Comparison of ENCODE assay signal across 8 cellular contexts in genomic region chr6:135182993-135183531, GRCh38. TPM values are rescaled to one million over a fixed set of nuclear protein-coding genes. Genes with fewer than 3 reads are reported as not detected.
A peak's percentile ranks its signal among the peaks of the same experiment; 100 is the strongest.
DNase-seq lines count a peak whose midpoint lies in the region; ATAC-seq and TF ChIP-seq lines count a peak whose summit lies in the region.

No MANE protein-coding gene starts in this region.

- H3K9ac ChIP-seq in ES-I3 (ENCODE audit: low read depth, low read length): peak overlapping the region; percentile 89
- peak overlapping the region; percentile 88 for H3K9ac ChIP-seq in KMS-11

- H3K4me2 ChIP-seq in KMS-11: peak overlapping the region; percentile 76

- H3K27ac ChIP-seq in KMS-11 (peak overlapping the region; percentile 93), VCaP (peak overlapping the region; percentile 34; the same call in 1 of the 2 replicates)

- peak overlapping the region; percentile 65 for H3K27ac Mint-ChIP-seq in stimulated activated memory B cell treated with anti-CD40 and anti-IgM and Interleukin-4, amounts not matched to agents 10 μg/mL and 1 μg/mL and 100 μg/mL, for 72 hours

- H3K4me1 ChIP-seq in ES-I3 (ENCODE audit: insufficient read depth, low read length): no peaks in the 10 kb centered on the region
- H3K4me1 ChIP-seq in KMS-11 (ENCODE audit: low read depth, poor library complexity, severe bottlenecking): peaks cover 41% of the 10 kb centered on the region
- peaks cover 32% of the 10 kb centered on the region for H3K4me1 ChIP-seq in mononuclear cell (ENCODE audit: insufficient read depth, low read length)

- H3K36me3 Mint-ChIP-seq in stimulated activated memory B cell treated with anti-CD40 and anti-IgM and Interleukin-4, amounts not matched to agents 10 μg/mL and 1 μg/mL and 100 μg/mL, for 72 hours: peaks cover 6% of the 10 kb centered on the region

- H3K4me3 Mint-ChIP-seq in stimulated activated memory B cell treated with anti-CD40 and anti-IgM and Interleukin-4, amounts not matched to agents 10 μg/mL and 1 μg/mL and 100 μg/mL, for 72 hours: peak overlapping the region; percentile 91

- peaks cover 10% of the 10 kb centered on the region for H3K27me3 Mint-ChIP-seq in stimulated activated memory B cell treated with anti-CD40 and anti-IgM and Interleukin-4, amounts not matched to agents 10 μg/mL and 1 μg/mL and 100 μg/mL, for 72 hours

- H3K9me3 ChIP-seq in ES-I3 (ENCODE audit: control insufficient read depth, insufficient read depth, low read length) (no peaks in the 10 kb centered on the region), mononuclear cell (ENCODE audit: low read depth, low read length) (no peaks in the 10 kb centered on the region)

- H3K36me3 ChIP-seq in ES-I3 (ENCODE audit: insufficient read depth, low read length) (no peaks in the 10 kb centered on the region), KMS-11 (ENCODE audit: insufficient read depth) (peaks cover 6% of the 10 kb centered on the region; the same call in 1 of the 2 replicates)

- TF ChIP-seq CTCF in KMS-11 (conservative IDR thresholded peaks at IDR 0.05; ENCODE audit: low read depth, low read length): no peak
- no peak for TF ChIP-seq CTCF in VCaP (conservative IDR thresholded peaks at IDR 0.05)

- H2AFZ ChIP-seq in KMS-11 (ENCODE audit: low read depth): peak overlapping the region; percentile 27

- no peaks in the 10 kb centered on the region for H3K9me3 Mint-ChIP-seq in stimulated activated memory B cell treated with anti-CD40 and anti-IgM and Interleukin-4, amounts not matched to agents 10 μg/mL and 1 μg/mL and 100 μg/mL, for 72 hours

- peaks cover 57% of the 10 kb centered on the region for H3K79me2 ChIP-seq in KMS-11 (ENCODE audit: insufficient read depth, low read depth)

- H3K27me3 ChIP-seq in KMS-11 (ENCODE audit: insufficient read depth, low read depth): no peaks in the 10 kb centered on the region
- H3K27me3 ChIP-seq in mononuclear cell (ENCODE audit: insufficient read depth, low read length): no peaks in the 10 kb centered on the region

- ATAC-seq in GM21723 (IDR thresholded peaks at IDR 0.05; ENCODE audit: unreplicated experiment): peak; percentile 51
- ATAC-seq in stimulated activated memory B cell treated with anti-CD40 and anti-IgM and Interleukin-4, amounts not matched to agents 10 μg/mL and 1 μg/mL and 100 μg/mL, for 72 hours: peak; percentile 71

- H3K4me3 ChIP-seq in KMS-11 (IDR thresholded peaks at IDR 0.05; ENCODE audit: insufficient read depth, low read depth, low read length): no peak overlapping the region
- H3K4me3 ChIP-seq in mononuclear cell (ENCODE audit: low read length): peak overlapping the region; percentile 78

- peaks cover 13% of the 10 kb centered on the region for H3K4me1 Mint-ChIP-seq in stimulated activated memory B cell treated with anti-CD40 and anti-IgM and Interleukin-4, amounts not matched to agents 10 μg/mL and 1 μg/mL and 100 μg/mL, for 72 hours

- H4K20me1 ChIP-seq in KMS-11 (ENCODE audit: insufficient read depth): no peaks in the 10 kb centered on the region

- DNase-seq in central memory CD4-positive, alpha-beta T cell: peak; percentile 41
- DNase-seq in A172 (ENCODE audit: low spot score): no peak

RNA-seq across cellular contexts. Expression of gene MYB, which starts 2.0 kb away (rescaled TPM):
- total RNA-seq in mononuclear cell: 4.8 TPM
- 1.2 and 4.1 TPM in 2 replicates for total RNA-seq in A172 (2014; rRNA removed; shearing (Covaris generic))
